27 cellular contexts compared by ENCODE assay signal in genomic region chr7:47357398-47357797, GRCh38.
"Had no signal": no experiment of that assay in that cellular context is flagged by ENCODE, and none has a peak within 500 bp of the region (broad histone marks: within the 10 kb centered on the region; RNA-seq: fewer than 3 reads in every experiment).

No MANE protein-coding gene starts in this region.

- H3K4me3 Mint-ChIP-seq: activated CD4-positive, alpha-beta T cell treated with anti-CD3 and anti-CD28 coated beads, Interleukin-2, amount 10 ng/mL, durations not matched to agents 24 days and 14 days; activated CD8-positive, alpha-beta T cell treated with anti-CD3 and anti-CD28 coated beads, Interleukin-2, amount 10 ng/mL, durations not matched to agents 7 days and 5 days; activated naive CD4-positive, alpha-beta T cell treated with anti-CD3 and anti-CD28 coated beads, Interleukin-2, amount 50 U/mL, for 24 hours; activated T-helper 1 cell treated with anti-CD3 and anti-CD28 coated beads, Interleukin-12 subunit alpha, Interleukin-12 subunit beta, Interleukin-2, Interleukin-4 antibody, amounts not matched to agents 30 ng/mL and 10 ng/mL and 1 ng/mL, durations not matched to agents 14 hours and 24 hours and 36 hours; brain; central memory CD8-positive, alpha-beta T cell; nephron; stimulated activated naive CD8-positive, alpha-beta T cell treated with anti-CD3 and anti-CD28 coated beads, Interleukin-15, Interleukin-2, amounts not matched to agents 100 ng/mL and 50 ng/mL, for 24 hours; T-cell; T-helper 2 cell treated with Interferon-gamma antibody and Interleukin-4, amounts not matched to agents 5 μg/mL and 100 μg/mL, for 36 hours had no signal

- H3K9me3 ChIP-seq: esophagus squamous epithelium, gastrocnemius medialis, neutrophil, ovary, psoas muscle, vagina had no signal

- H3K4me1 ChIP-seq: vagina had no signal

- H3K27ac ChIP-seq: coronary artery, esophagus squamous epithelium, gastrocnemius medialis, neutrophil, ovary, psoas muscle, vagina, VCaP had no signal

- H3K27me3 ChIP-seq: esophagus squamous epithelium, gastrocnemius medialis, neutrophil, ovary, vagina had no signal

- H3K27me3 Mint-ChIP-seq: activated CD4-positive, alpha-beta T cell treated with anti-CD3 and anti-CD28 coated beads, Interleukin-2, amount 10 ng/mL, durations not matched to agents 24 days and 14 days; activated naive CD4-positive, alpha-beta T cell treated with anti-CD3 and anti-CD28 coated beads, Interleukin-2, amount 50 U/mL, for 24 hours; brain; central memory CD8-positive, alpha-beta T cell; stimulated activated naive CD8-positive, alpha-beta T cell treated with anti-CD3 and anti-CD28 coated beads, Interleukin-15, Interleukin-2, amounts not matched to agents 100 ng/mL and 50 ng/mL, for 24 hours; T-cell had no signal

- H3K9me3 Mint-ChIP-seq: activated CD4-positive, alpha-beta T cell treated with anti-CD3 and anti-CD28 coated beads, Interleukin-2, amount 10 ng/mL, durations not matched to agents 24 days and 14 days; activated naive CD4-positive, alpha-beta T cell treated with anti-CD3 and anti-CD28 coated beads, Interleukin-2, amount 50 U/mL, for 24 hours; activated T-helper 1 cell treated with anti-CD3 and anti-CD28 coated beads, Interleukin-12 subunit alpha, Interleukin-12 subunit beta, Interleukin-2, Interleukin-4 antibody, amounts not matched to agents 30 ng/mL and 10 ng/mL and 1 ng/mL, durations not matched to agents 14 hours and 24 hours and 36 hours; brain; central memory CD8-positive, alpha-beta T cell; nephron; stimulated activated naive CD8-positive, alpha-beta T cell treated with anti-CD3 and anti-CD28 coated beads, Interleukin-15, Interleukin-2, amounts not matched to agents 100 ng/mL and 50 ng/mL, for 24 hours; T-cell; T-helper 2 cell treated with Interferon-gamma antibody and Interleukin-4, amounts not matched to agents 5 μg/mL and 100 μg/mL, for 36 hours had no signal

- DNase-seq: activated CD4-positive, alpha-beta T cell treated with anti-CD3 and anti-CD28 coated beads, Interleukin-2, amount 10 ng/mL, durations not matched to agents 24 days and 14 days; activated CD8-positive, alpha-beta T cell treated with anti-CD3 and anti-CD28 coated beads, Interleukin-2, amount 10 ng/mL, durations not matched to agents 7 days and 5 days; activated gamma-delta T cell; anterior cingulate cortex; esophagus squamous epithelium; gastrocnemius medialis; left cardiac atrium; midbrain; ovary; psoas muscle; right cardiac atrium; stimulated activated CD4-positive, alpha-beta T cell treated with anti-CD3 and anti-CD28 coated beads, Interleukin-1b, Interleukin-23, amount 100 ng/mL, for 48 hours; T-cell; trophoblast cell had no signal

- H3K4me1 Mint-ChIP-seq: activated naive CD4-positive, alpha-beta T cell treated with anti-CD3 and anti-CD28 coated beads, Interleukin-2, amount 50 U/mL, for 24 hours; central memory CD8-positive, alpha-beta T cell had no signal

- H3K4me3 ChIP-seq: coronary artery, esophagus squamous epithelium, gastrocnemius medialis, lung, ovary, psoas muscle, vagina had no signal

- ATAC-seq: activated CD4-positive, CD25-positive, alpha-beta regulatory T cell treated with anti-CD3 and anti-CD28 coated beads, Interleukin-2, amount 50 U/mL, for 24 hours; activated CD8-positive, alpha-beta T cell treated with anti-CD3 and anti-CD28 coated beads, Interleukin-2, amount 10 ng/mL, durations not matched to agents 7 days and 5 days; gastrocnemius medialis; left cardiac atrium; psoas muscle; right cardiac atrium; T-cell had no signal

- H3K27ac Mint-ChIP-seq: activated CD4-positive, alpha-beta T cell treated with anti-CD3 and anti-CD28 coated beads, Interleukin-2, amount 10 ng/mL, durations not matched to agents 24 days and 14 days; activated CD8-positive, alpha-beta T cell treated with anti-CD3 and anti-CD28 coated beads, Interleukin-2, amount 10 ng/mL, durations not matched to agents 7 days and 5 days; activated naive CD4-positive, alpha-beta T cell treated with anti-CD3 and anti-CD28 coated beads, Interleukin-2, amount 50 U/mL, for 24 hours; activated T-helper 1 cell treated with anti-CD3 and anti-CD28 coated beads, Interleukin-12 subunit alpha, Interleukin-12 subunit beta, Interleukin-2, Interleukin-4 antibody, amounts not matched to agents 30 ng/mL and 10 ng/mL and 1 ng/mL, durations not matched to agents 14 hours and 24 hours and 36 hours; stimulated activated naive CD8-positive, alpha-beta T cell treated with anti-CD3 and anti-CD28 coated beads, Interleukin-15, Interleukin-2, amounts not matched to agents 100 ng/mL and 50 ng/mL, for 24 hours; T-cell; T-helper 2 cell treated with Interferon-gamma antibody and Interleukin-4, amounts not matched to agents 5 μg/mL and 100 μg/mL, for 36 hours had no signal

- H3K36me3 ChIP-seq: esophagus squamous epithelium, gastrocnemius medialis, neutrophil, ovary, vagina had no signal

- H3K36me3 Mint-ChIP-seq: activated naive CD4-positive, alpha-beta T cell treated with anti-CD3 and anti-CD28 coated beads, Interleukin-2, amount 50 U/mL, for 24 hours; brain; T-cell had no signal
